9 cellular contexts compared by ENCODE assay signal in the genomic region with DNA sequence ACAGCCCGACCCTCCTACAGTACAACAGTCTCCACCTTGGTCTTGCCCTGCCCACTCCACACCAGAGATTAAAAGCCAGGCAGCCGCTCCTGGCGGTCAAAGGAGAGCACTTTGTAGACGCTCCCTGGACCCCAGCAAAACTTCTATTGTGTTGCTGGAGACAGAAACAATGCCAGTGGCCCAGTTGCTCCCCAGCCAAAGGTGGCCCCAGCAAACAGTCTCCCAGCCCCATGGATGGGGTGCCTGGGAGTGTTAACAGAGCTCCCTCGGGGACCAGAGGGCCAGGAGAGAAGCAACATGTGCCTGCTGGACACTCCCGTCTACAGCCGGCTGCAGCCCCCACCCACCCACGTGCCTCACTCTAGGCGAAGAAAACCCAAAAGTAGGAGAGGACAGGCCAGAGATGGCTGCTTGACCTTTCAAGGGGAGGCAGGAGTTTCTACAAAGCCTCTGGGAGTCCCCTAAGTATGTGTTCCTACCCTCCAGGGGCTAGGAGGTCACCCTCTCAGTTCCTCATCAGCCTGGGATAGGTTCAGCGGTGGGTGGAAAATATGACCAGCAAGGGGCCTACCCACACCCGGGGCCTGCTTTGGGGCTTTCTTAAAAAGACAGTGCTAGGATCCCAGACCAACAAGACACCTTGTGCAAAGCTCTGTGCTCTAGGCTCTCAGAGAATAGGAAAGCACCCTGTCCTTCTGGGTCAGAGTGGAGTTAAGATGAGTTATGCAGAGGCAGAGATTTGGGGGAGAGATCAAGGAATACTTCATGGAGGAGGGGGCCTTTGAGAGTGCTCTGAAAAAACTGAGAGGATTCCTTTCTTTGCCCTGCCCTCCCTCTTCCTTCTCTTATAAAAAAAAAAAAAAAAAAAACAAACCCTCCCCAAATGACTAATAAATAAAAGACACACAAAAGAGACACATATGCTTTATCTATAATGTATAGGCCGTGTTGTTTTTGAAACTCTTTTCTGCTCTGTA. TPM values are rescaled to one million over a fixed set of nuclear protein-coding genes. Genes with fewer than 3 reads are reported as not detected.
DNase-seq lines count a peak whose midpoint lies in the region; ATAC-seq and TF ChIP-seq lines count a peak whose summit lies in the region.
"Had no signal": no experiment of that assay in that cellular context is flagged by ENCODE, and none has a peak within 500 bp of the region (broad histone marks: within the 10 kb centered on the region; RNA-seq: fewer than 3 reads in every experiment).

No MANE protein-coding gene starts in this region.

- H3K4me3 Mint-ChIP-seq in CD4-positive, alpha-beta T cell: no peak overlapping the region

- peaks cover 3% of the 10 kb centered on the region for H3K27me3 Mint-ChIP-seq in CD4-positive, alpha-beta T cell

- H3K36me3 Mint-ChIP-seq in activated naive CD4-positive, alpha-beta T cell treated with anti-CD3 and anti-CD28 coated beads, Interleukin-2, amount 50 U/mL, for 72 hours: no peaks in the 10 kb centered on the region
- no peaks in the 10 kb centered on the region for H3K36me3 Mint-ChIP-seq in CD4-positive, alpha-beta T cell (ENCODE audit: low read depth)

- POLR2A ChIA-PET in CD4-positive, alpha-beta T cell (lab: Charles Lee): no interaction called here

- DNase-seq in activated T-cell treated with anti-CD3 and anti-CD28 coated beads for 48 hours (ENCODE audit: low read depth): peak; percentile 64
- no peak for DNase-seq in activated T-cell treated with anti-CD3 and anti-CD28 coated beads for 4 hours
- peak; percentile 60 for DNase-seq in NAMALWA (ENCODE audit: low spot score)
- peak; percentile 29 to 77 for DNase-seq in activated naive CD4-positive, alpha-beta T cell treated with anti-CD3 and anti-CD28 coated beads, Interleukin-2, amount 50 U/mL, for 72 hours (ENCODE audit: low spot score in 2 of 2)
- DNase-seq in stimulated activated CD4-positive, alpha-beta T cell treated with anti-CD3 and anti-CD28 coated beads, Interleukin-15, amount 100 ng/mL, for 48 hours (ENCODE audit: low read depth in 2 of 2): peak; percentile 59 to 65
- no peak for DNase-seq in omental fat pad (ENCODE audit: low spot score)
- DNase-seq in CD4-positive, alpha-beta T cell: no peak

- CTCF ChIA-PET in CD4-positive, alpha-beta T cell (lab: Charles Lee): no interaction called here

- TF ChIP-seq CTCF in omental fat pad (IDR thresholded peaks at IDR 0.05): no peak
- TF ChIP-seq CTCF in CD4-positive, alpha-beta T cell (IDR thresholded peaks at IDR 0.05): no peak

- peaks cover 4% of the 10 kb centered on the region in 2 donors for H3K9me3 Mint-ChIP-seq in activated naive CD4-positive, alpha-beta T cell treated with anti-CD3 and anti-CD28 coated beads, Interleukin-2, amount 50 U/mL, for 72 hours
- no peaks in the 10 kb centered on the region for H3K9me3 Mint-ChIP-seq in CD4-positive, alpha-beta T cell

- no peaks in the 10 kb centered on the region for H3K4me1 Mint-ChIP-seq in CD4-positive, alpha-beta T cell (ENCODE audit: low read depth)

- intact Hi-C loops in CD4-positive, alpha-beta T cell (cut with DNase I, micrococcal nuclease): no loop called here

- H3K27ac ChIP-seq in CD4-positive, alpha-beta T cell (ENCODE audit: low read depth, low read length): no peak overlapping the region

- no peaks in the 10 kb centered on the region for H3K9me3 ChIP-seq in CD4-positive, alpha-beta T cell (ENCODE audit: control insufficient read depth, low read length)
- H3K9me3 ChIP-seq: Caco-2 had no signal

- ATAC-seq in HG02610 (IDR thresholded peaks at IDR 0.05; ENCODE audit: unreplicated experiment) (peak; percentile 89), omental fat pad (ENCODE audit: low FRiP score) (no peak)
- ATAC-seq in activated naive CD4-positive, alpha-beta T cell treated with anti-CD3 and anti-CD28 coated beads, Interleukin-2, amount 50 U/mL, for 72 hours: peak; percentile 91 to 98
- ATAC-seq in CD4-positive, alpha-beta T cell (ENCODE audit: poor library complexity): no peak

- H3K27ac Mint-ChIP-seq in activated naive CD4-positive, alpha-beta T cell treated with anti-CD3 and anti-CD28 coated beads, Interleukin-2, amount 50 U/mL, for 72 hours: peak overlapping the region; percentile 78 to 81
- H3K27ac Mint-ChIP-seq in CD4-positive, alpha-beta T cell: no peak overlapping the region

- no peaks in the 10 kb centered on the region for H3K27me3 ChIP-seq in CD4-positive, alpha-beta T cell (ENCODE audit: control insufficient read depth, insufficient read depth, low read length)

RNA-seq across cellular contexts. Expression of gene PREX1, which starts 19.0 kb away (rescaled TPM):
- 10 to 100 TPM; 30.6 to 51.8 TPM for total RNA-seq in activated naive CD4-positive, alpha-beta T cell treated with anti-CD3 and anti-CD28 coated beads, Interleukin-2, amount 50 U/mL, for 72 hours
- 100 to 1,000 TPM in 1 of 4 donors, 10 to 100 TPM in 3; 29.5 to 121 (median 40.9) TPM for total RNA-seq in omental fat pad
- total RNA-seq in CD4-positive, alpha-beta T cell: 10 to 100 TPM; 73.9 to 74.5 TPM

Comparison
In these comparisons a context has a peak if more than half of its experiments do, and no peak if none do; other contexts are left out.
1. DNase-seq: peak in activated T-cell treated with anti-CD3 and anti-CD28 coated beads for 48 hours (single experiment), NAMALWA (single experiment), activated naive CD4-positive, alpha-beta T cell treated with anti-CD3 and anti-CD28 coated beads, Interleukin-2, amount 50 U/mL, for 72 hours (2 of 2) and stimulated activated CD4-positive, alpha-beta T cell treated with anti-CD3 and anti-CD28 coated beads, Interleukin-15, amount 100 ng/mL, for 48 hours (2 of 2); none in activated T-cell treated with anti-CD3 and anti-CD28 coated beads for 4 hours (single experiment), omental fat pad (single experiment) and CD4-positive, alpha-beta T cell (0 of 10).
2. ATAC-seq: peak in HG02610 (single experiment) and activated naive CD4-positive, alpha-beta T cell treated with anti-CD3 and anti-CD28 coated beads, Interleukin-2, amount 50 U/mL, for 72 hours (2 of 2); none in omental fat pad (single experiment) and CD4-positive, alpha-beta T cell (single experiment).